Comparison of ENCODE assay signal across 22 cellular contexts in genomic region chr5:124617787-124618186, GRCh38.
"Had no signal": no experiment of that assay in that cellular context is flagged by ENCODE, and none has a peak within 500 bp of the region (broad histone marks: within the 10 kb centered on the region; RNA-seq: fewer than 3 reads in every experiment).

No MANE protein-coding gene starts in this region.

- H3K4me3 Mint-ChIP-seq: activated CD4-positive, alpha-beta T cell treated with anti-CD3 and anti-CD28 coated beads, Interleukin-2, amount 10 ng/mL, durations not matched to agents 24 days and 14 days; activated CD8-positive, alpha-beta memory T cell treated with anti-CD3 and anti-CD28 coated beads, Interleukin-2, amount 10 ng/mL, durations not matched to agents 7 days and 5 days; activated naive CD8-positive, alpha-beta T cell treated with anti-CD3 and anti-CD28 coated beads, Interleukin-2, amount 50 U/mL, for 24 hours; activated T-cell treated with anti-CD3 and anti-CD28 coated beads, Interleukin-2, amount 50 U/mL, for 24 hours; brain; central memory CD8-positive, alpha-beta T cell; T-helper 1 cell treated with Interleukin-12 subunit alpha and Interleukin-12 subunit beta and Interleukin-4 antibody, amounts not matched to agents 30 μg/mL and 1 μg/mL, for 36 hours had no signal

- H3K9me3 ChIP-seq: ascending aorta had no signal

- H3K9me3 Mint-ChIP-seq: activated CD4-positive, alpha-beta T cell treated with anti-CD3 and anti-CD28 coated beads, Interleukin-2, amount 10 ng/mL, durations not matched to agents 24 days and 14 days; activated naive CD4-positive, alpha-beta T cell treated with anti-CD3 and anti-CD28 coated beads, Interleukin-2, amount 50 U/mL, for 72 hours; activated naive CD8-positive, alpha-beta T cell treated with anti-CD3 and anti-CD28 coated beads, Interleukin-2, amount 50 U/mL, for 24 hours; activated T-cell treated with anti-CD3 and anti-CD28 coated beads, Interleukin-2, amount 50 U/mL, for 24 hours; T-helper 1 cell treated with Interleukin-12 subunit alpha and Interleukin-12 subunit beta and Interleukin-4 antibody, amounts not matched to agents 30 μg/mL and 1 μg/mL, for 36 hours had no signal

- DNase-seq: activated CD4-positive, alpha-beta T cell treated with anti-CD3 and anti-CD28 coated beads, Interleukin-2, amount 10 ng/mL, durations not matched to agents 24 days and 14 days; activated CD4-positive, alpha-beta T cell treated with anti-CD3 and anti-CD28 coated beads, Interleukin-2, amount 50 U/mL, for 48 hours; activated CD4-positive, CD25-positive, alpha-beta regulatory T cell treated with anti-CD3 and anti-CD28 coated beads, Interleukin-2, amount 50 U/mL, for 72 hours; activated CD8-positive, alpha-beta memory T cell treated with anti-CD3 and anti-CD28 coated beads, Interleukin-2, amount 10 ng/mL, durations not matched to agents 7 days and 5 days; activated effector memory CD4-positive, alpha-beta T cell treated with anti-CD3 and anti-CD28 coated beads, Interleukin-2, amount 50 U/mL, for 16 hours; activated naive CD4-positive, alpha-beta T cell treated with Interleukin-2 at 50 U/mL for 16 hours; activated naive CD8-positive, alpha-beta T cell treated with anti-CD3 and anti-CD28 coated beads, Interleukin-2, amount 50 U/mL, for 24 hours; activated T-cell treated with anti-CD3 and anti-CD28 coated beads, Interleukin-2, amount 50 U/mL, for 24 hours; amniotic stem cell; MM.1S; NCI-H1105; NCI-H1436; NCI-H1694 treated with DMSO at 0.1 percent for 48 hours; NCI-H2029 treated with DMSO at 0.1 percent for 48 hours; NCI-H446; NCI-H524; SHP77 had no signal

- H3K27ac Mint-ChIP-seq: activated CD4-positive, alpha-beta T cell treated with anti-CD3 and anti-CD28 coated beads, Interleukin-2, amount 10 ng/mL, durations not matched to agents 24 days and 14 days; activated CD8-positive, alpha-beta memory T cell treated with anti-CD3 and anti-CD28 coated beads, Interleukin-2, amount 10 ng/mL, durations not matched to agents 7 days and 5 days; activated naive CD4-positive, alpha-beta T cell treated with anti-CD3 and anti-CD28 coated beads, Interleukin-2, amount 50 U/mL, for 72 hours; activated naive CD8-positive, alpha-beta T cell treated with anti-CD3 and anti-CD28 coated beads, Interleukin-2, amount 50 U/mL, for 24 hours; activated T-cell treated with anti-CD3 and anti-CD28 coated beads, Interleukin-2, amount 50 U/mL, for 24 hours; brain; T-helper 1 cell treated with Interleukin-12 subunit alpha and Interleukin-12 subunit beta and Interleukin-4 antibody, amounts not matched to agents 30 μg/mL and 1 μg/mL, for 36 hours had no signal

- H3K36me3 Mint-ChIP-seq: activated CD8-positive, alpha-beta memory T cell treated with anti-CD3 and anti-CD28 coated beads, Interleukin-2, amount 10 ng/mL, durations not matched to agents 7 days and 5 days; activated naive CD4-positive, alpha-beta T cell treated with anti-CD3 and anti-CD28 coated beads, Interleukin-2, amount 50 U/mL, for 72 hours had no signal

- ATAC-seq: activated CD8-positive, alpha-beta memory T cell treated with anti-CD3 and anti-CD28 coated beads, Interleukin-2, amount 10 ng/mL, durations not matched to agents 7 days and 5 days; activated naive CD4-positive, alpha-beta T cell treated with anti-CD3 and anti-CD28 coated beads, Interleukin-2, amount 50 U/mL, for 72 hours; activated naive CD8-positive, alpha-beta T cell treated with anti-CD3 and anti-CD28 coated beads, Interleukin-2, amount 50 U/mL, for 24 hours had no signal

- H3K27ac ChIP-seq: ascending aorta had no signal

- H3K36me3 ChIP-seq: ascending aorta had no signal

- H3K4me3 ChIP-seq: ascending aorta had no signal

- H3K4me1 Mint-ChIP-seq: activated CD4-positive, alpha-beta T cell treated with anti-CD3 and anti-CD28 coated beads, Interleukin-2, amount 10 ng/mL, durations not matched to agents 24 days and 14 days; activated CD8-positive, alpha-beta memory T cell treated with anti-CD3 and anti-CD28 coated beads, Interleukin-2, amount 10 ng/mL, durations not matched to agents 7 days and 5 days; activated naive CD8-positive, alpha-beta T cell treated with anti-CD3 and anti-CD28 coated beads, Interleukin-2, amount 50 U/mL, for 24 hours; central memory CD8-positive, alpha-beta T cell had no signal

- H3K27me3 ChIP-seq: ascending aorta had no signal

- H3K27me3 Mint-ChIP-seq: activated CD4-positive, alpha-beta T cell treated with anti-CD3 and anti-CD28 coated beads, Interleukin-2, amount 10 ng/mL, durations not matched to agents 24 days and 14 days; activated CD8-positive, alpha-beta memory T cell treated with anti-CD3 and anti-CD28 coated beads, Interleukin-2, amount 10 ng/mL, durations not matched to agents 7 days and 5 days; brain; central memory CD8-positive, alpha-beta T cell had no signal

- H3K4me1 ChIP-seq: ascending aorta had no signal
